In the genomic region with DNA sequence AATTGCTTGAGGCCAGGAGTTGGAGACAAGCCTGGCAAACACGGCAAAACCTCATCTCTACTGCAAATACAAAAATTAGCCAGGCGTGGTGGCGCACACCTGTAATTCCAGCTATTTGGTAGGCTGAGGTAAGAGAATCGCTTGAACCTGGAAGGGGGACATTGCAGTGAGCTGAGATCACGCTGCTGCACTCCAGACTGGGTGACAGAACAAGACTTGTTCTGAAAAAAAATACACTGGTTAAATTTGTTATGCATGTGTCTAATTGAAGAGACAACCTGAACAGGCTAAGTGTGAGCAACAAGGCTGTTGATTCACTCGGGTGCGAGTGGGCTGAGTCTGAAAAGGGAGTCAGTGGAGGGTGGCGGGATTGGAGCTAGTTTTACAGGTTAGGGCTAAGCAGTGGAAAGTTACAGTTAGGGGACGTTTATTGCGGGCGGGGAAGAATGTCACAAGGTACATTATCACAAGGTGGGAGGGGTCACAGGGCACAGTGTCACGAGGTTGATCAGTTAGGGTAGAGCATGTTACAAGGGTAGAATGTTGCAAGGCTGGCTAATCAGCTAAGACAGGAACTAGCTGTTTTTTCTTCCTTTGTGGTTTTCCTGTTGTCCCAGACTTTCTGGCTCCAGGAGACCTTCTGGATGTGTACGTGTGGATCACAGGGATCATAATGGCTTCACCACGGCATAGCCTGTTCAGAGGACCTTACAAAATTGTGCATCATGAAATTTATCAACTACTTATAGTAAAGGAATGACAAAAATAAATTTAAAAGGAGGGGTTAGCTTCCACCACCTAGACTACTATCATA, we compare ENCODE assay signal across 2 cellular contexts.
TF ChIP-seq lines count a peak whose summit lies in the region.

No MANE protein-coding gene starts in this region.

TF ChIP-seq in GM12878, 131 proteins besides CTCF, POLR2A, EP300 and RAD21 (continued from another document):
- TF ChIP-seq, protein P1, sequence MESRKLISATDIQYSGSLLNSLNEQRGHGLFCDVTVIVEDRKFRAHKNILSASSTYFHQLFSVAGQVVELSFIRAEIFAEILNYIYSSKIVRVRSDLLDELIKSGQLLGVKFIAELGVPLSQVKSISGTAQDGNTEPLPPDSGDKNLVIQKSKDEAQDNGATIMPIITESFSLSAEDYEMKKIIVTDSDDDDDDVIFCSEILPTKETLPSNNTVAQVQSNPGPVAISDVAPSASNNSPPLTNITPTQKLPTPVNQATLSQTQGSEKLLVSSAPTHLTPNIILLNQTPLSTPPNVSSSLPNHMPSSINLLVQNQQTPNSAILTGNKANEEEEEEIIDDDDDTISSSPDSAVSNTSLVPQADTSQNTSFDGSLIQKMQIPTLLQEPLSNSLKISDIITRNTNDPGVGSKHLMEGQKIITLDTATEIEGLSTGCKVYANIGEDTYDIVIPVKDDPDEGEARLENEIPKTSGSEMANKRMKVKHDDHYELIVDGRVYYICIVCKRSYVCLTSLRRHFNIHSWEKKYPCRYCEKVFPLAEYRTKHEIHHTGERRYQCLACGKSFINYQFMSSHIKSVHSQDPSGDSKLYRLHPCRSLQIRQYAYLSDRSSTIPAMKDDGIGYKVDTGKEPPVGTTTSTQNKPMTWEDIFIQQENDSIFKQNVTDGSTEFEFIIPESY (IDR thresholded peaks at IDR 0.05) = no peak
- TF ChIP-seq FOS (IDR thresholded peaks at IDR 0.05; ENCODE audit: borderline replicate concordance, extremely low read depth, insufficient read length) (no peak), SMARCA5 (IDR thresholded peaks at IDR 0.05) (no peak), SPI1 (IDR thresholded peaks at IDR 0.05; ENCODE audit: borderline replicate concordance, insufficient read depth, low read depth, low read length) (no peak), SUZ12 (IDR thresholded peaks at IDR 0.05; ENCODE audit: unreplicated experiment) (no peak), ZNF622 (IDR thresholded peaks at IDR 0.05) (no peak), POU2F2 (IDR thresholded peaks at IDR 0.05; ENCODE audit: borderline replicate concordance, low read depth, low read length) (no peak), ZSCAN29 (IDR thresholded peaks at IDR 0.05) (no peak), NFIC (IDR thresholded peaks at IDR 0.05; ENCODE audit: low read depth, low read length) (no peak), SMAD1 (IDR thresholded peaks at IDR 0.05; ENCODE audit: low read depth, partially characterized antibody) (no peak)
- TF ChIP-seq, protein P2, sequence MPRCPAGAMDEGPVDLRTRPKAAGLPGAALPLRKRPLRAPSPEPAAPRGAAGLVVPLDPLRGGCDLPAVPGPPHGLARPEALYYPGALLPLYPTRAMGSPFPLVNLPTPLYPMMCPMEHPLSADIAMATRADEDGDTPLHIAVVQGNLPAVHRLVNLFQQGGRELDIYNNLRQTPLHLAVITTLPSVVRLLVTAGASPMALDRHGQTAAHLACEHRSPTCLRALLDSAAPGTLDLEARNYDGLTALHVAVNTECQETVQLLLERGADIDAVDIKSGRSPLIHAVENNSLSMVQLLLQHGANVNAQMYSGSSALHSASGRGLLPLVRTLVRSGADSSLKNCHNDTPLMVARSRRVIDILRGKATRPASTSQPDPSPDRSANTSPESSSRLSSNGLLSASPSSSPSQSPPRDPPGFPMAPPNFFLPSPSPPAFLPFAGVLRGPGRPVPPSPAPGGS (IDR thresholded peaks at IDR 0.05; ENCODE audit: borderline replicate concordance, insufficient read depth, low read depth, low read length, poor library complexity, severe bottlenecking) = no peak

TF ChIP-seq in liver, 16 proteins besides CTCF, POLR2A, EP300 and RAD21 (continued from another document):
- TF ChIP-seq, protein P1 (IDR thresholded peaks at IDR 0.05) = no peak
TF ChIP-seq in liver: peak in this region for 2.
